25 cellular contexts compared by ENCODE assay signal in genomic region chr11:111325259-111325658, GRCh38. TPM values are rescaled to one million over a fixed set of nuclear protein-coding genes. Genes with fewer than 3 reads are reported as not detected.
"Had no signal": no experiment of that assay in that cellular context is flagged by ENCODE, and none has a peak within 500 bp of the region (broad histone marks: within the 10 kb centered on the region; RNA-seq: fewer than 3 reads in every experiment).

No MANE protein-coding gene starts in this region.

- H3K4me3 ChIP-seq: gastrocnemius medialis, lung, neural progenitor cell, ovary, right atrium auricular region, suprapubic skin, upper lobe of left lung had no signal

- ATAC-seq: esophagus mucosa; left colon; left ventricle myocardium superior; natural killer cell treated with Interleukin-12 subunit alpha and Interleukin-12 subunit beta and Interleukin-15 and Interleukin-18, amount 100 ng/mL, for 72 hours; stimulated activated effector memory CD8-positive, alpha-beta T cell treated with anti-CD3 and anti-CD28 coated beads, Interleukin-12 subunit alpha, Interleukin-12 subunit beta, amount 100 ng/mL, for 72 hours; stimulated activated naive CD8-positive, alpha-beta T cell treated with anti-CD3 and anti-CD28 coated beads, Interleukin-15, Interleukin-2, amounts not matched to agents 100 U/mL and 50 U/mL, for 24 hours had no signal

- DNase-seq: central memory CD4-positive, alpha-beta T cell; cortex of kidney; dorsolateral prefrontal cortex; effector CD8-positive, alpha-beta T cell; gastrocnemius medialis; glutamatergic neuron; left colon; left ventricle myocardium superior; mesenchymal stem cell; midbrain; ovary; stimulated activated CD4-positive, alpha-beta T cell treated with anti-CD3 and anti-CD28 coated beads, Interleukin-4, amount 100 ng/mL, for 1 hour; stimulated activated CD8-positive, alpha-beta memory T cell treated with anti-CD3 and anti-CD28 coated beads, Interleukin-4, amount 100 ng/mL, for 48 hours; stimulated activated naive CD8-positive, alpha-beta T cell treated with anti-CD3 and anti-CD28 coated beads, Interleukin-15, Interleukin-2, amounts not matched to agents 100 U/mL and 50 U/mL, for 24 hours; upper lobe of left lung had no signal

- H3K27ac Mint-ChIP-seq: natural killer cell treated with Interleukin-12 subunit alpha and Interleukin-12 subunit beta and Interleukin-15 and Interleukin-18, amount 100 ng/mL, for 72 hours; neural progenitor cell; stimulated activated effector memory CD8-positive, alpha-beta T cell treated with anti-CD3 and anti-CD28 coated beads, Interleukin-12 subunit alpha, Interleukin-12 subunit beta, amount 100 ng/mL, for 72 hours had no signal

- H3K9me3 ChIP-seq: gastrocnemius medialis, ovary, right atrium auricular region, suprapubic skin, upper lobe of left lung had no signal

- H3K4me1 Mint-ChIP-seq: stimulated activated effector memory CD8-positive, alpha-beta T cell treated with anti-CD3 and anti-CD28 coated beads, Interleukin-12 subunit alpha, Interleukin-12 subunit beta, amount 100 ng/mL, for 72 hours had no signal

- H3K4me3 Mint-ChIP-seq: natural killer cell treated with Interleukin-12 subunit alpha and Interleukin-12 subunit beta and Interleukin-15 and Interleukin-18, amount 100 ng/mL, for 72 hours; neural progenitor cell; stimulated activated effector memory CD8-positive, alpha-beta T cell treated with anti-CD3 and anti-CD28 coated beads, Interleukin-12 subunit alpha, Interleukin-12 subunit beta, amount 100 ng/mL, for 72 hours had no signal

- H3K27me3 ChIP-seq: dorsolateral prefrontal cortex, gastrocnemius medialis, neural progenitor cell, ovary, right atrium auricular region, suprapubic skin, upper lobe of left lung had no signal

- H3K27ac ChIP-seq: gastrocnemius medialis, neural progenitor cell, right atrium auricular region, suprapubic skin, upper lobe of left lung had no signal

- H3K9ac ChIP-seq: neural progenitor cell had no signal

- H3K36me3 Mint-ChIP-seq: natural killer cell treated with Interleukin-12 subunit alpha and Interleukin-12 subunit beta and Interleukin-15 and Interleukin-18, amount 100 ng/mL, for 72 hours; stimulated activated effector memory CD8-positive, alpha-beta T cell treated with anti-CD3 and anti-CD28 coated beads, Interleukin-12 subunit alpha, Interleukin-12 subunit beta, amount 100 ng/mL, for 72 hours had no signal

- H3K9me3 Mint-ChIP-seq: natural killer cell treated with Interleukin-12 subunit alpha and Interleukin-12 subunit beta and Interleukin-15 and Interleukin-18, amount 100 ng/mL, for 72 hours; neural progenitor cell; stimulated activated effector memory CD8-positive, alpha-beta T cell treated with anti-CD3 and anti-CD28 coated beads, Interleukin-12 subunit alpha, Interleukin-12 subunit beta, amount 100 ng/mL, for 72 hours had no signal

- H3K4me1 ChIP-seq: neural progenitor cell had no signal

- H3K36me3 ChIP-seq: gastrocnemius medialis, neural progenitor cell, ovary, right atrium auricular region, suprapubic skin, upper lobe of left lung had no signal

RNA-seq across cellular contexts. Expression of gene POU2AF3, which starts 26.9 kb away (rescaled TPM):
- total RNA-seq: chondrocyte; fibroblast of villous mesenchyme; natural killer cell treated with Interleukin-12 subunit alpha and Interleukin-12 subunit beta and Interleukin-15 and Interleukin-18, amount 100 ng/mL, for 72 hours had no signal

RNA-seq across cellular contexts. Expression of gene POU2AF1, which starts 53.8 kb away (rescaled TPM):
- total RNA-seq: chondrocyte, fibroblast of villous mesenchyme, kidney epithelial cell, suprapubic skin had no signal
